ENCODE assay signal across 8 cellular contexts in genomic region chr11:3867209-3868071, GRCh38. TPM values are rescaled to one million over a fixed set of nuclear protein-coding genes. Genes with fewer than 3 reads are reported as not detected.
DNase-seq lines count a peak whose midpoint lies in the region; TF ChIP-seq lines count a peak whose summit lies in the region.

No MANE protein-coding gene starts in this region.

- POLR2A ChIA-PET in MCF 10A (lab: Yijun Ruan, JAX): interaction anchor here (0.6 to 0.7 kb wide), 2 partner anchors 29 to 151 kb away, joined by 3 read pairs; no protein-coding TSS in a partner anchor

- no peaks in the 10 kb centered on the region for H3K9me3 Mint-ChIP-seq in MCF 10A (ENCODE audit: unreplicated experiment)

- H3K9ac ChIP-seq in rectal smooth muscle tissue (ENCODE audit: low read length): no peak overlapping the region

- TF ChIP-seq CTCF in breast epithelium (IDR thresholded peaks at IDR 0.05) (no peak), MCF 10A (IDR thresholded peaks at IDR 0.05; ENCODE audit: unreplicated experiment) (no peak), epithelial cell of esophagus (IDR thresholded peaks at IDR 0.05; ENCODE audit: insufficient read depth, low read depth, low read length, missing control alignments) (no peak)

- CTCF ChIA-PET in MCF 10A (lab: Yijun Ruan, JAX): interaction anchor here (0.8 to 6.9 kb wide), 4 partner anchors 11 to 205 kb away, joined by 3 to 45 read pairs (median 10); partner anchors contain the start of gene STIM1

- H3K4me1 Mint-ChIP-seq in MCF 10A (ENCODE audit: insufficient read depth, unreplicated experiment): peaks cover 15% of the 10 kb centered on the region

- H3K4me3 Mint-ChIP-seq in MCF 10A (ENCODE audit: unreplicated experiment): no peak overlapping the region

- H3K36me3 ChIP-seq in breast epithelium (no peaks in the 10 kb centered on the region), rectal smooth muscle tissue (ENCODE audit: control insufficient read depth, insufficient read depth, low read length) (no peaks in the 10 kb centered on the region)

- BruUV-seq in MCF 10A (replicated peaks; lab: Mats Ljungman, UMichigan): no TSS peak

- no peaks in the 10 kb centered on the region for H3K36me3 Mint-ChIP-seq in MCF 10A (ENCODE audit: insufficient read depth, unreplicated experiment)

- H3K27me3 ChIP-seq in breast epithelium: no peaks in the 10 kb centered on the region
- no peaks in the 10 kb centered on the region for H3K27me3 ChIP-seq in rectal smooth muscle tissue (ENCODE audit: control insufficient read depth, insufficient read depth, low read length)

- intact Hi-C loops in breast epithelium (cut with DNase I; ENCODE audit: low total_unique reads) (no loop called here), MCF 10A (cut with micrococcal nuclease) (no loop called here)

- H3K4me3 ChIP-seq in breast epithelium (no peak overlapping the region), epithelial cell of esophagus (ENCODE audit: low read length) (no peak overlapping the region), rectal smooth muscle tissue (ENCODE audit: low read length) (no peak overlapping the region)

- H3K27ac ChIP-seq in breast epithelium (peak overlapping the region; percentile 57 to 62), rectal smooth muscle tissue (ENCODE audit: low read depth, low read length) (peak overlapping the region; percentile 60)

- H3K9me3 ChIP-seq in breast epithelium: no peaks in the 10 kb centered on the region

- H3K4me1 ChIP-seq in breast epithelium (peaks cover 0 to 19% of the 10 kb centered on the region in 2 donors), rectal smooth muscle tissue (ENCODE audit: control insufficient read depth, insufficient read depth, low read length) (peaks cover 27% of the 10 kb centered on the region)

- no peak overlapping the region for H3K27ac Mint-ChIP-seq in MCF 10A (ENCODE audit: low read depth, unreplicated experiment)

- no peaks in the 10 kb centered on the region for H3K27me3 Mint-ChIP-seq in MCF 10A (ENCODE audit: insufficient read depth, unreplicated experiment)

- no peak for DNase-seq in breast epithelium (ENCODE audit: low spot score in 2 of 2)
- DNase-seq in MCF 10A (ENCODE audit: unreplicated experiment): no peak
- peak in 67 of 76 experiments; percentile 22 to 87 (median 53) for DNase-seq in HUDEP-2 (lab: John Stamatoyannopoulos, UW; ENCODE audit: unreplicated experiment in 76 of 76)
- peak; percentile 54 for DNase-seq in epithelial cell of esophagus (ENCODE audit: low read depth)
- no peak for DNase-seq in AG08395 (ENCODE audit: low spot score)
- DNase-seq in NCI-H2196 (lab: John Stamatoyannopoulos, UW; ENCODE audit: unreplicated experiment): no peak
- no peak for DNase-seq in NCI-H2081 treated with DMSO at 0.1 percent for 48 hours (lab: John Stamatoyannopoulos, UW)

- TF ChIP-seq POLR2A in breast epithelium (IDR thresholded peaks at IDR 0.05): no peak

RNA-seq across cellular contexts. Expression of gene STIM1, which starts 12.0 kb away (rescaled TPM):
- total RNA-seq in breast epithelium (10 to 100 TPM; 44.2 to 68.2 (median 47.9) TPM), MCF 10A (2022) (41.2 and 56.2 TPM in 2 replicates)

RNA-seq across cellular contexts. Expression of gene RHOG, which starts 26.7 kb away (rescaled TPM):
- 10 to 100 TPM; 37.0 to 68.2 (median 37.0) TPM for total RNA-seq in breast epithelium
- 32.6 and 35.7 TPM in 2 replicates for total RNA-seq in MCF 10A (2022)

RNA-seq across cellular contexts. Expression of gene PGAP2, which starts 59.1 kb away (rescaled TPM):
- 10 to 100 TPM; 12.3 to 24.3 (median 20.6) TPM for total RNA-seq in breast epithelium
- 27.2 and 28.2 TPM in 2 replicates for total RNA-seq in MCF 10A (2022)

Comparison
In these comparisons a context has a peak if more than half of its experiments do, and no peak if none do; other contexts are left out.
1. DNase-seq: peak in HUDEP-2 (67 of 76) and epithelial cell of esophagus (single experiment); none in breast epithelium (0 of 2), MCF 10A (single experiment), AG08395 (single experiment), NCI-H2196 (single experiment) and NCI-H2081 treated with DMSO at 0.1 percent for 48 hours (single experiment).